Comparison of ENCODE assay signal across 8 cellular contexts in genomic region chr20:60107621-60108020, GRCh38.
"Had no signal": no experiment of that assay in that cellular context is flagged by ENCODE, and none has a peak within 500 bp of the region (broad histone marks: within the 10 kb centered on the region; RNA-seq: fewer than 3 reads in every experiment).

No MANE protein-coding gene starts in this region.

- H3K4me3 ChIP-seq: GM23338 had no signal

- FAIRE-seq: H1, H54 had no signal

- H3K27ac ChIP-seq: KMS-11 had no signal

- DNase-seq: H9, HCEC 1CT, IMR-90, KBM-7 had no signal

- ATAC-seq: GM23338 had no signal

- H3K4me3 Mint-ChIP-seq: GM23338, H9 had no signal

- H3K4me2 ChIP-seq: GM23338, KMS-11 had no signal

- H3K27ac Mint-ChIP-seq: GM23338, H9 had no signal
